Comparison of ENCODE assay signal across 19 cellular contexts in genomic region chr7:139370943-139371313, GRCh38. TPM values are rescaled to one million over a fixed set of nuclear protein-coding genes. Genes with fewer than 3 reads are reported as not detected.
A peak's percentile ranks its signal among the peaks of the same experiment; 100 is the strongest.
DNase-seq lines count a peak whose midpoint lies in the region; ATAC-seq, FAIRE-seq and TF ChIP-seq lines count a peak whose summit lies in the region.
"Had no signal": no experiment of that assay in that cellular context is flagged by ENCODE, and none has a peak within 500 bp of the region (broad histone marks: within the 10 kb centered on the region; RNA-seq: fewer than 3 reads in every experiment).

No MANE protein-coding gene starts in this region.

- in situ Hi-C loops in K562 (cut with MboI) = loop anchor here (25.0 kb wide), 1 partner anchor 1409 kb away; no protein-coding TSS in a partner anchor

- no peak overlapping the region for H2AFZ ChIP-seq in HCT116 (ENCODE audit: low read depth, low read length, poor library complexity, severe bottlenecking)
- no peak overlapping the region for H2AFZ ChIP-seq in K562 (ENCODE audit: low read depth, low read length)

- 71% methylated on average over 1 of the region's 1 CpG for WGBS in K562 (ENCODE audit: insufficient coverage, low coverage, missing lambda C conversion rate)
- WGBS in mesendoderm (ENCODE audit: extremely low coverage, insufficient coverage, low lambda C conversion rate) = no CpG with 5 or more reads among the region's 1 CpG

- H3K56ac ChIP-seq in mesendoderm (ENCODE audit: low read length) = no peak overlapping the region

- no peak overlapping the region for H2BK120ac ChIP-seq in mesendoderm (ENCODE audit: low read depth, low read length)

- no peak for TF ChIP-seq EP300 in K562 (IDR thresholded peaks at IDR 0.05; ENCODE audit: low read length)

- POLR2A ChIA-PET in CD8-positive, alpha-beta T cell (lab: Charles Lee) = interaction anchor here (1.6 kb wide), 1 partner anchor 11 kb away, joined by 6 read pairs; the partner anchor contains the start of gene LUC7L2
- POLR2A ChIA-PET in HCT116 (lab: Charles Lee) (no interaction called here), K562 (lab: Yijun Ruan, JAX) (interaction anchor here (0.6 to 3.4 kb wide), 7 partner anchors 9 to 541 kb away, joined by 3 to 37 read pairs (median 4); partner anchors contain the start of gene LUC7L2), Caco-2 (lab: Charles Lee) (interaction anchor here (0.6 kb wide), 1 partner anchor 42 kb away, joined by 8 read pairs; no protein-coding TSS in a partner anchor)

- no peaks in the 10 kb centered on the region for H3K9me3 ChIP-seq in CD8-positive, alpha-beta T cell (ENCODE audit: low read length)
- H3K9me3 ChIP-seq in HCT116 (ENCODE audit: control insufficient read depth in 1 of 2, insufficient read depth in 1 of 2, low read depth in 1 of 2, low read length in 2 of 2) (no peaks in the 10 kb centered on the region), K562 (replicated peaks; ENCODE audit: control insufficient read depth, insufficient read depth, low read depth, low read length) (no peaks in the 10 kb centered on the region), Caco-2 (no peaks in the 10 kb centered on the region)
- H3K9me3 ChIP-seq: prostate gland, stomach had no signal

- no peak for ATAC-seq in CD8-positive, alpha-beta T cell
- ATAC-seq in HCT116 (peak; percentile 27; the same call in 1 of the 2 replicates), K562 (peak; percentile 45)

- no peak overlapping the region for H2BK15ac ChIP-seq in mesendoderm (replicated peaks; ENCODE audit: low read depth)

- H3K9ac ChIP-seq in HCT116 (ENCODE audit: low read length) (no peak overlapping the region), K562 (ENCODE audit: insufficient read depth in 1 of 2, low read depth in 2 of 2, low read length in 2 of 2) (peak overlapping the region in 1 of 2 experiments; percentile 21; a peak in 1 of 4 replicates), mesendoderm (ENCODE audit: low read length) (peak overlapping the region; percentile 5)

- no peaks in the 10 kb centered on the region for H3K27me3 Mint-ChIP-seq in CD8-positive, alpha-beta T cell (ENCODE audit: low read depth)
- no peaks in the 10 kb centered on the region for H3K27me3 Mint-ChIP-seq in Caco-2 (ENCODE audit: insufficient read depth, unreplicated experiment)

- no peaks in the 10 kb centered on the region for H3K9me2 ChIP-seq in HCT116 (ENCODE audit: insufficient read depth)

- no peak overlapping the region for H4K8ac ChIP-seq in mesendoderm (ENCODE audit: low read depth, low read length)

- H3K18ac ChIP-seq in mesendoderm (ENCODE audit: low read length) = no peak overlapping the region

- no peak overlapping the region for H3K4ac ChIP-seq in mesendoderm (ENCODE audit: low read depth, low read length)

- CTCF ChIA-PET in CD8-positive, alpha-beta T cell (lab: Charles Lee) = interaction anchor here (0.7 kb wide), 2 partner anchors 10 to 11 kb away, joined by 3 read pairs; partner anchors contain the start of gene LUC7L2
- CTCF ChIA-PET in HCT116 (lab: Charles Lee) (interaction anchor here (1.2 kb wide), 1 partner anchor 64 kb away, joined by 3 read pairs; no protein-coding TSS in a partner anchor), K562 (lab: Yijun Ruan, JAX; ENCODE audit: low intra/inter-chr PET ratio) (interaction anchor here (0.6 kb wide), 1 partner anchor 9 kb away, joined by 3 read pairs; no protein-coding TSS in a partner anchor), Caco-2 (lab: Charles Lee) (interaction anchor here (0.8 kb wide), 1 partner anchor 78 kb away, joined by 3 read pairs; no protein-coding TSS in a partner anchor)

- no peak for FAIRE-seq in K562 (lab: Jason Lieb, UNC)
- FAIRE-seq in RCC 7860 (lab: Jason Lieb, UNC) = no peak
- FAIRE-seq: HTR-8/SVneo, TTC549 had no signal

- peaks cover 3% of the 10 kb centered on the region for H3K36me3 ChIP-seq in CD8-positive, alpha-beta T cell (ENCODE audit: insufficient read depth, low read length)
- H3K36me3 ChIP-seq in HCT116 (ENCODE audit: control insufficient read depth in 1 of 2, insufficient read depth in 2 of 2, low read length in 2 of 2) (peaks cover 3 to 11% of the 10 kb centered on the region in 2 experiments; a peak in 3 of 4 replicates), K562 (ENCODE audit: control insufficient read depth, insufficient read depth, low read length) (peaks cover 88% of the 10 kb centered on the region), mesendoderm (ENCODE audit: control insufficient read depth, insufficient read depth, low read length) (no peaks in the 10 kb centered on the region), Caco-2 (ENCODE audit: control insufficient read depth, insufficient read depth, low read length) (no peaks in the 10 kb centered on the region)
- H3K36me3 ChIP-seq: prostate gland had no signal

- H3K4me3 ChIP-seq in CD8-positive, alpha-beta T cell (ENCODE audit: low read depth, low read length) = no peak overlapping the region
- H3K4me3 ChIP-seq in HCT116 (replicated peaks in 1 of 2; ENCODE audit: low read depth in 1 of 2, low read length in 2 of 2) (no peak overlapping the region), K562 (no peak overlapping the region), mesendoderm (ENCODE audit: low read length) (no peak overlapping the region), Caco-2 (ENCODE audit: low read depth, low read length) (no peak overlapping the region)
- H3K4me3 ChIP-seq: prostate gland, stomach had no signal

- intact Hi-C loops in CD8-positive, alpha-beta T cell (cut with DNase I, micrococcal nuclease) = loop anchor here in 1 of 2 experiments (5.0 kb wide), 1 partner anchor 39 kb away; no protein-coding TSS in a partner anchor
- intact Hi-C loops in HCT116 (cut with micrococcal nuclease) (no loop called here), K562 (cut with micrococcal nuclease) (no loop called here), Caco-2 (cut with micrococcal nuclease; ENCODE audit: unreplicated experiment) (no loop called here)

- H3K9me1 ChIP-seq in K562 (ENCODE audit: control insufficient read depth, insufficient read depth, low read length) = peaks cover 4% of the 10 kb centered on the region

- peak overlapping the region; percentile 56 for H3K27ac Mint-ChIP-seq in CD8-positive, alpha-beta T cell
- H3K27ac Mint-ChIP-seq in Caco-2 (ENCODE audit: unreplicated experiment) = no peak overlapping the region

- no peaks in the 10 kb centered on the region for H3K9me3 Mint-ChIP-seq in CD8-positive, alpha-beta T cell
- no peaks in the 10 kb centered on the region for H3K9me3 Mint-ChIP-seq in Caco-2 (ENCODE audit: unreplicated experiment)

- H2AK5ac ChIP-seq in mesendoderm (ENCODE audit: low read length) = no peak overlapping the region

- H4K5ac ChIP-seq in mesendoderm (ENCODE audit: low read length) = no peak overlapping the region

- peaks cover 7% of the 10 kb centered on the region for H3K79me1 ChIP-seq in mesendoderm (ENCODE audit: low read length)

- RAD21 ChIA-PET in HCT116 (lab: Charles Lee; ENCODE audit: low non-redundant PET in 1 of 2, low total read pairs in 2 of 2, uncharacterized antibody in 2 of 2, unreplicated experiment in 2 of 2) = no interaction called here

- no peak overlapping the region for H3K27ac ChIP-seq in CD8-positive, alpha-beta T cell (ENCODE audit: low read depth, low read length)
- no peak overlapping the region for H3K27ac ChIP-seq in HCT116 (ENCODE audit: low read depth, low read length)
- peak overlapping the region; percentile 20; the same call in 2 of the 3 replicates for H3K27ac ChIP-seq in K562 (ENCODE audit: extremely low read depth, low read depth, low read length)
- H3K27ac ChIP-seq in mesendoderm (ENCODE audit: low read depth, low read length) = no peak overlapping the region
- H3K27ac ChIP-seq: prostate gland, stomach had no signal

- no peaks in the 10 kb centered on the region for H3K27me3 ChIP-seq in CD8-positive, alpha-beta T cell (ENCODE audit: insufficient read depth, low read length)
- no peaks in the 10 kb centered on the region for H3K27me3 ChIP-seq in HCT116 (ENCODE audit: insufficient read depth, low read length)
- no peaks in the 10 kb centered on the region for H3K27me3 ChIP-seq in K562 (ENCODE audit: control insufficient read depth in 2 of 2, insufficient read depth in 2 of 2, low read length in 2 of 2)
- no peaks in the 10 kb centered on the region for H3K27me3 ChIP-seq in mesendoderm (ENCODE audit: insufficient read depth, low read length, poor library complexity)
- no peaks in the 10 kb centered on the region for H3K27me3 ChIP-seq in Caco-2 (replicated peaks; ENCODE audit: control insufficient read depth, insufficient read depth, low read length)
- H3K27me3 ChIP-seq: stomach had no signal

- BruUV-seq in HCT116 (replicated peaks; lab: Mats Ljungman, UMichigan) (no TSS peak), K562 (replicated peaks; lab: Mats Ljungman, UMichigan) (no TSS peak), Caco-2 (replicated peaks; lab: Mats Ljungman, UMichigan) (no TSS peak)

- H3K4me3 Mint-ChIP-seq in CD8-positive, alpha-beta T cell = peak overlapping the region; percentile 29
- no peak overlapping the region for H3K4me3 Mint-ChIP-seq in Caco-2 (ENCODE audit: unreplicated experiment)

- DNase-seq in CD8-positive, alpha-beta T cell = no peak
- DNase-seq in HCT116 (ENCODE audit: low read depth, low spot score) (no peak), K562 (ENCODE audit: extremely low read depth in 1 of 4, low spot score in 3 of 4) (no peak), mesendoderm (peak; percentile 20), Caco-2 (no peak), NCI-H748 treated with DMSO at 0.1 percent for 48 hours (lab: John Stamatoyannopoulos, UW) (no peak), OCI-M1 (lab: John Stamatoyannopoulos, UW) (no peak), RCC 7860 (ENCODE audit: low spot score) (no peak)
- DNase-seq: activated naive CD4-positive, alpha-beta T cell treated with Interleukin-2 at 50 U/mL for 16 hours; DMS79 treated with DMSO at 0.1 percent for 48 hours; GOT3; NCI-H1105 treated with DMSO at 0.1 percent for 48 hours; NCI-H2107; NCI-H510A treated with DMSO at 0.1 percent for 48 hours; stimulated activated CD4-positive, alpha-beta T cell treated with anti-CD3 and anti-CD28 coated beads, Interleukin-1b, Interleukin-23, amount 100 ng/mL, for 48 hours; stomach had no signal

- H3K4me1 ChIP-seq in CD8-positive, alpha-beta T cell (ENCODE audit: insufficient read depth, low read length) = peaks cover 45% of the 10 kb centered on the region
- no peaks in the 10 kb centered on the region for H3K4me1 ChIP-seq in HCT116 (ENCODE audit: control insufficient read depth in 1 of 2, insufficient read depth in 2 of 2, low read length in 2 of 2)
- H3K4me1 ChIP-seq in K562 (replicated peaks in 1 of 2; ENCODE audit: control insufficient read depth in 2 of 2, insufficient read depth in 2 of 2, low read length in 2 of 2) = peaks cover 0 to 20% of the 10 kb centered on the region in 2 experiments; a peak in 3 of 5 replicates
- peaks cover 3% of the 10 kb centered on the region for H3K4me1 ChIP-seq in mesendoderm (ENCODE audit: control insufficient read depth, low read depth, low read length)
- H3K4me1 ChIP-seq in Caco-2 = no peaks in the 10 kb centered on the region
- H3K4me1 ChIP-seq: prostate gland had no signal

- H4K20me1 ChIP-seq in HCT116 (ENCODE audit: insufficient read depth) (peaks cover 20% of the 10 kb centered on the region; the same call in 1 of the 2 replicates), K562 (replicated peaks; ENCODE audit: control insufficient read depth, insufficient read depth, low read length) (peaks cover 16% of the 10 kb centered on the region)

- TF ChIP-seq RAD21 in HCT116 (IDR thresholded peaks at IDR 0.05; ENCODE audit: low read depth) = no peak
- TF ChIP-seq RAD21 in K562 (CRISPR knock-in tag; conservative IDR thresholded peaks at IDR 0.05 in 1 of 2, IDR thresholded peaks at IDR 0.05 in 1 of 2) = no peak

- no peak for TF ChIP-seq CTCF in CD8-positive, alpha-beta T cell (IDR thresholded peaks at IDR 0.05)
- no peak for TF ChIP-seq CTCF in HCT116 (IDR thresholded peaks at IDR 0.05 in 2 of 3, conservative IDR thresholded peaks at IDR 0.05 in 1 of 3; ENCODE audit: borderline replicate concordance in 1 of 3, insufficient read depth in 1 of 3, low read depth in 2 of 3, low read length in 2 of 3)
- TF ChIP-seq CTCF in K562 (IDR thresholded peaks at IDR 0.05 in 2 of 3, conservative IDR thresholded peaks at IDR 0.05 in 1 of 3; ENCODE audit: insufficient read depth in 2 of 3, low read depth in 1 of 3, low read length in 3 of 3) = no peak
- no peak for TF ChIP-seq CTCF in Caco-2 (IDR thresholded peaks at IDR 0.05; ENCODE audit: insufficient read depth in 1 of 2, low read depth in 1 of 2, low read length in 1 of 2, severe bottlenecking in 1 of 2, unreplicated experiment in 1 of 2)

- H3K79me2 ChIP-seq in HCT116 (ENCODE audit: insufficient read depth, low read length) (peaks cover 100% of the 10 kb centered on the region), K562 (ENCODE audit: control insufficient read depth, insufficient read depth, low read length) (peaks cover 100% of the 10 kb centered on the region), mesendoderm (ENCODE audit: control insufficient read depth, insufficient read depth, low read length) (peaks cover 43% of the 10 kb centered on the region)

- H3K23ac ChIP-seq in mesendoderm (ENCODE audit: low read length) = no peak overlapping the region

- TF ChIP-seq POLR2A in HCT116 (IDR thresholded peaks at IDR 0.05; ENCODE audit: borderline replicate concordance, extremely low read depth, insufficient read depth, insufficient read length) (no peak), K562 (conservative IDR thresholded peaks at IDR 0.05) (no peak)

- no peak overlapping the region for H2BK5ac ChIP-seq in mesendoderm (ENCODE audit: low read length)

- peaks cover 78% of the 10 kb centered on the region for H3K4me1 Mint-ChIP-seq in CD8-positive, alpha-beta T cell (ENCODE audit: low read depth)
- peaks cover 15% of the 10 kb centered on the region for H3K4me1 Mint-ChIP-seq in Caco-2 (ENCODE audit: low read depth, unreplicated experiment)

- H3K4me2 ChIP-seq in HCT116 (ENCODE audit: low read length) (no peak overlapping the region), K562 (ENCODE audit: insufficient read depth, low read length) (no peak overlapping the region), mesendoderm (ENCODE audit: low read length) (no peak overlapping the region)

- peaks cover 39% of the 10 kb centered on the region for H3K36me3 Mint-ChIP-seq in CD8-positive, alpha-beta T cell
- peaks cover 17% of the 10 kb centered on the region for H3K36me3 Mint-ChIP-seq in Caco-2 (ENCODE audit: insufficient read depth, unreplicated experiment)

RNA-seq across cellular contexts. Expression of gene LUC7L2, which starts 11.2 kb away (rescaled TPM):
- total RNA-seq in CD8-positive, alpha-beta T cell = 100 to 1,000 TPM; 171 to 192 TPM
- total RNA-seq in HCT116 (2021; ENCODE audit: unreplicated experiment) = 98.8 TPM
- 58.9 and 72.4 TPM in 2 replicates for polyA plus RNA-seq in HCT116 (2012)
- total RNA-seq in K562 (2011; cell fraction: chromatin; rRNA removed; ENCODE audit: low replicate concordance) = 93.5 and 286 TPM in 2 replicates
- 133 and 154 TPM in 2 replicates for total RNA-seq in K562 (2011; cell fraction: nucleolus; rRNA removed)
- 161 and 217 TPM in 2 replicates for total RNA-seq in K562 (2011; cell fraction: nucleoplasm; rRNA removed)
- total RNA-seq in K562 (2014; rRNA removed) = 110 and 119 TPM in 2 replicates
- 144 and 164 TPM in 2 replicates for total RNA-seq in K562 (2014; rRNA removed; fragmentation: Illumina TruSeq; extraction: Trizol)
- total RNA-seq in K562 (2015; rRNA removed; fragmentation: Illumina TruSeq; extraction: Trizol) = 141 and 144 TPM in 2 replicates
- 198 and 207 TPM in 2 replicates for total RNA-seq in K562 (2021)
- polyA plus RNA-seq in K562 (2011; rRNA removed) = 95.0 and 115 TPM in 2 replicates
- polyA plus RNA-seq in K562 (2011; cell fraction: cytosol; rRNA removed) = 61.1 and 102 TPM in 2 replicates
- polyA plus RNA-seq in K562 (2011; cell fraction: nucleus; rRNA removed) = 137 and 144 TPM in 2 replicates
- polyA plus RNA-seq in K562 (2012) = 102 and 214 TPM in 2 replicates
- polyA plus RNA-seq in K562 (2014; fragmentation: Illumina TruSeq; extraction: Trizol) = 137 and 168 TPM in 2 replicates
- 10 to 100 TPM; 56.1 to 66.5 TPM for polyA plus RNA-seq in K562 (2014; fragmentation: Nextera tagmentation; extraction: Ambion mirVana)
- 117 and 144 TPM in 2 replicates for polyA plus RNA-seq in K562 (2014; rRNA removed)
- 121 and 164 TPM in 2 replicates for polyA minus RNA-seq in K562 (2011; rRNA and poly(A)+ RNA removed)
- polyA minus RNA-seq in K562 (2011; cell fraction: cytosol; rRNA and poly(A)+ RNA removed) = 55.3 and 77.4 TPM in 2 replicates
- polyA minus RNA-seq in K562 (2011; cell fraction: nucleus; rRNA and poly(A)+ RNA removed) = 193 and 262 TPM in 2 replicates
- 48.3 TPM for polyA plus RNA-seq in mesendoderm (2013, experiment 1 of 2)
- 48.4 TPM for polyA plus RNA-seq in mesendoderm (2013, experiment 2 of 2)
- 74.2 and 75.8 TPM in 2 replicates for total RNA-seq in Caco-2 (2022)

RNA-seq across cellular contexts. Expression of gene FMC1, which starts 29.8 kb away (rescaled TPM):
- 1 to 10 TPM; 1.2 to 3.0 TPM for total RNA-seq in CD8-positive, alpha-beta T cell
- total RNA-seq in HCT116 (2021; ENCODE audit: unreplicated experiment) (19.4 TPM), K562 (2014; rRNA removed) (25.8 and 28.6 TPM in 2 replicates), K562 (2014; rRNA removed; fragmentation: Illumina TruSeq; extraction: Trizol) (16.8 and 26.1 TPM in 2 replicates), K562 (2015; rRNA removed; fragmentation: Illumina TruSeq; extraction: Trizol) (12.1 and 14.0 TPM in 2 replicates), K562 (2021) (29.0 TPM in 2 replicates), Caco-2 (2022) (8.7 and 15.1 TPM in 2 replicates)
- polyA plus RNA-seq in HCT116 (2012) = 22.2 and 26.8 TPM in 2 replicates
- 10.0 and 12.5 TPM in 2 replicates for total RNA-seq in K562 (2011; cell fraction: chromatin; rRNA removed; ENCODE audit: low replicate concordance)
- 17.1 and 19.0 TPM in 2 replicates for total RNA-seq in K562 (2011; cell fraction: nucleolus; rRNA removed)
- total RNA-seq in K562 (2011; cell fraction: nucleoplasm; rRNA removed) = 19.2 and 21.5 TPM in 2 replicates
- polyA plus RNA-seq in K562 (2011; rRNA removed) (30.6 and 49.5 TPM in 2 replicates), K562 (2014; fragmentation: Illumina TruSeq; extraction: Trizol) (14.1 and 25.3 TPM in 2 replicates), K562 (2014; fragmentation: Nextera tagmentation; extraction: Ambion mirVana) (100 to 1,000 TPM; 112 to 116 TPM), K562 (2014; rRNA removed) (35.3 and 37.8 TPM in 2 replicates)
- polyA plus RNA-seq in K562 (2011; cell fraction: cytosol; rRNA removed) = 37.2 and 46.5 TPM in 2 replicates
- 32.2 and 54.0 TPM in 2 replicates for polyA plus RNA-seq in K562 (2011; cell fraction: nucleus; rRNA removed)
- polyA plus RNA-seq in K562 (2012) = 42.5 and 51.0 TPM in 2 replicates
- 7.4 and 8.4 TPM in 2 replicates for polyA minus RNA-seq in K562 (2011; rRNA and poly(A)+ RNA removed)
- polyA minus RNA-seq in K562 (2011; cell fraction: cytosol; rRNA and poly(A)+ RNA removed) = 5.2 and 8.2 TPM in 2 replicates
- 4.3 and 8.8 TPM in 2 replicates for polyA minus RNA-seq in K562 (2011; cell fraction: nucleus; rRNA and poly(A)+ RNA removed)
- polyA plus RNA-seq in mesendoderm (2013, experiment 1 of 2) = 40.4 TPM
- 35.6 TPM for polyA plus RNA-seq in mesendoderm (2013, experiment 2 of 2)
